ENCODE assay signal across 1 cellular context in genomic region chr16:30901201-30902069, GRCh38.
TF ChIP-seq lines count a peak whose summit lies in the region.

No MANE protein-coding gene starts in this region.

TF ChIP-seq in K562, 482 proteins besides CTCF, POLR2A, EP300 and RAD21 (continues in another document):
- no peak for TF ChIP-seq ZNF24 (IDR thresholded peaks at IDR 0.05)
- TF ChIP-seq ZNF384 (IDR thresholded peaks at IDR 0.05; ENCODE audit: low read depth, low read length): peak; percentile 68
- TF ChIP-seq RFX1 (IDR thresholded peaks at IDR 0.05): no peak
- TF ChIP-seq CHD2 (IDR thresholded peaks at IDR 0.05; ENCODE audit: low read depth, low read length): no peak
- TF ChIP-seq TBL1XR1 (IDR thresholded peaks at IDR 0.05; ENCODE audit: low read length in 2 of 2): no peak
- TF ChIP-seq CTCFL (IDR thresholded peaks at IDR 0.05; ENCODE audit: borderline replicate concordance, insufficient read depth, low read depth, low read length, poor library complexity, severe bottlenecking): no peak
- no peak for TF ChIP-seq ZNF408 (CRISPR knock-in tag; IDR thresholded peaks at IDR 0.05; ENCODE audit: low read depth)
- TF ChIP-seq NCOR1 (IDR thresholded peaks at IDR 0.05): no peak
- no peak for TF ChIP-seq CREB1 (IDR thresholded peaks at IDR 0.05)
- TF ChIP-seq CREB1 (CRISPR knock-in tag; IDR thresholded peaks at IDR 0.05): no peak
- TF ChIP-seq ZNF740 (CRISPR knock-in tag; IDR thresholded peaks at IDR 0.05): no peak
- no peak for TF ChIP-seq ZNF740 (tag; IDR thresholded peaks at IDR 0.05)
- TF ChIP-seq MGA (IDR thresholded peaks at IDR 0.05): no peak
- TF ChIP-seq DEAF1 (CRISPR knock-in tag; IDR thresholded peaks at IDR 0.05): no peak
- TF ChIP-seq ESRRB (CRISPR knock-in tag; IDR thresholded peaks at IDR 0.05; ENCODE audit: borderline replicate concordance): no peak
- no peak for TF ChIP-seq BACH1 (tag; IDR thresholded peaks at IDR 0.05)
- no peak for TF ChIP-seq BMI1 (IDR thresholded peaks at IDR 0.05; ENCODE audit: low read length)
- no peak for TF ChIP-seq PHF20 (IDR thresholded peaks at IDR 0.05; ENCODE audit: partially characterized antibody)
- TF ChIP-seq TFAP4 (CRISPR knock-in tag; IDR thresholded peaks at IDR 0.05; ENCODE audit: borderline replicate concordance): peak; percentile 53; the same call in 1 of the 2 replicates
- TF ChIP-seq SIN3A (IDR thresholded peaks at IDR 0.05; ENCODE audit: borderline replicate concordance in 2 of 2, control insufficient read depth in 1 of 2, low read depth in 2 of 2, low read length in 2 of 2): 0 out of 4 replicates have a peak, but pooled peaks of 1 of the 2 experiments have one; percentile 41
- TF ChIP-seq ARID1B (IDR thresholded peaks at IDR 0.05): no peak
- no peak for TF ChIP-seq NUFIP1 (IDR thresholded peaks at IDR 0.05; ENCODE audit: partially characterized antibody)
- TF ChIP-seq DACH1 (IDR thresholded peaks at IDR 0.05; ENCODE audit: partially characterized antibody): peak; percentile 29
- TF ChIP-seq ZNF830 (CRISPR knock-in tag; IDR thresholded peaks at IDR 0.05): no peak
- TF ChIP-seq ZNF134 (CRISPR knock-in tag; conservative IDR thresholded peaks at IDR 0.05): no peak
- no peak for TF ChIP-seq CREB3 (tag; conservative IDR thresholded peaks at IDR 0.05; ENCODE audit: low read depth)
- TF ChIP-seq THRAP3 (IDR thresholded peaks at IDR 0.05; ENCODE audit: borderline replicate concordance): no peak
- TF ChIP-seq ZNF232 (CRISPR knock-in tag; IDR thresholded peaks at IDR 0.05): no peak
- no peak for TF ChIP-seq ASH1L (IDR thresholded peaks at IDR 0.05; ENCODE audit: borderline replicate concordance, low read depth, partially characterized antibody)
- no peak for TF ChIP-seq TFAM (CRISPR knock-in tag; conservative IDR thresholded peaks at IDR 0.05)
- TF ChIP-seq ZNF655 (CRISPR knock-in tag; IDR thresholded peaks at IDR 0.05): no peak
- no peak for TF ChIP-seq FOXO4 (CRISPR knock-in tag; IDR thresholded peaks at IDR 0.05)
- TF ChIP-seq FOSL1 (tag; conservative IDR thresholded peaks at IDR 0.05): 0 out of 2 replicates have a peak, but pooled peaks have one; percentile 7
- no peak for TF ChIP-seq FOXM1 (IDR thresholded peaks at IDR 0.05; ENCODE audit: low read depth)
- TF ChIP-seq FOXM1 (CRISPR knock-in tag; IDR thresholded peaks at IDR 0.05; ENCODE audit: low read depth): no peak
- peak; percentile 32; the same call in 1 of the 2 replicates for TF ChIP-seq BCOR (IDR thresholded peaks at IDR 0.05)
- no peak for TF ChIP-seq NR4A1 (CRISPR knock-in tag; IDR thresholded peaks at IDR 0.05)
- TF ChIP-seq NR4A1 (tag; IDR thresholded peaks at IDR 0.05): no peak
- no peak for TF ChIP-seq NFE2L1 (tag; IDR thresholded peaks at IDR 0.05; ENCODE audit: borderline replicate concordance, low read depth)
- no peak for TF ChIP-seq HIVEP1 (CRISPR knock-in tag; IDR thresholded peaks at IDR 0.05)
- TF ChIP-seq NFYB (IDR thresholded peaks at IDR 0.05; ENCODE audit: extremely low read depth, insufficient read length): no peak
- TF ChIP-seq GATAD2B (IDR thresholded peaks at IDR 0.05; ENCODE audit: borderline replicate concordance): no peak
- no peak for TF ChIP-seq DMBX1 (CRISPR knock-in tag; IDR thresholded peaks at IDR 0.05; ENCODE audit: borderline replicate concordance)
- no peak for TF ChIP-seq ETV6 (IDR thresholded peaks at IDR 0.05; ENCODE audit: borderline replicate concordance in 1 of 2, low read depth in 2 of 2, low read length in 1 of 2)
- TF ChIP-seq ETV6 (CRISPR knock-in tag; IDR thresholded peaks at IDR 0.05; ENCODE audit: borderline replicate concordance): no peak
